7 cellular contexts compared by ENCODE assay signal in genomic region chr4:174358823-174359222, GRCh38.
DNase-seq lines count a peak whose midpoint lies in the region; ATAC-seq and TF ChIP-seq lines count a peak whose summit lies in the region.

No MANE protein-coding gene starts in this region.

- DNase-seq in MV-4-11 (lab: John Stamatoyannopoulos, UW) = peak; percentile 70
- DNase-seq in natural killer cell = no peak
- no peak for DNase-seq in NCI-H1092 treated with DMSO at 0.1 percent for 48 hours (lab: John Stamatoyannopoulos, UW)
- no peak for DNase-seq in NCI-H2107 treated with DMSO at 0.1 percent for 48 hours (lab: John Stamatoyannopoulos, UW; ENCODE audit: unreplicated experiment)
- DNase-seq in activated CD4-positive, CD25-positive, alpha-beta regulatory T cell treated with anti-CD3 and anti-CD28 coated beads, Interleukin-2, amount 50 U/mL, for 72 hours = no peak

- no peak overlapping the region for H3K27ac Mint-ChIP-seq in natural killer cell

- H3K9me3 Mint-ChIP-seq in natural killer cell = no peaks in the 10 kb centered on the region

- H3K36me3 Mint-ChIP-seq in natural killer cell = no peaks in the 10 kb centered on the region

- H3K4me1 Mint-ChIP-seq in natural killer cell = peaks cover 10% of the 10 kb centered on the region in 2 donors

- peaks cover 3 to 12% of the 10 kb centered on the region in 2 donors for H3K27me3 Mint-ChIP-seq in natural killer cell (ENCODE audit: low read depth in 2 of 2)

- intact Hi-C loops in natural killer cell (cut with micrococcal nuclease) = no loop called here

- TF ChIP-seq CTCF in natural killer cell (IDR thresholded peaks at IDR 0.05) = no peak

- ATAC-seq in GM18870 (IDR thresholded peaks at IDR 0.05; ENCODE audit: unreplicated experiment) (peak; percentile 99), HG02610 (IDR thresholded peaks at IDR 0.05; ENCODE audit: unreplicated experiment) (peak; percentile 99), natural killer cell (peak in 2 of 3 donors; percentile 45 to 54)

- no peak overlapping the region for H3K4me3 Mint-ChIP-seq in natural killer cell
